8 cellular contexts compared by ENCODE assay signal in genomic region chr7:103075337-103075918, GRCh38. TPM values are rescaled to one million over a fixed set of nuclear protein-coding genes. Genes with fewer than 3 reads are reported as not detected.
DNase-seq lines count a peak whose midpoint lies in the region; ATAC-seq and TF ChIP-seq lines count a peak whose summit lies in the region.

No MANE protein-coding gene starts in this region.

- H3K27me3 ChIP-seq in AG04450 (ENCODE audit: control insufficient read depth, insufficient read depth, low read length), result no peaks in the 10 kb centered on the region

- H3K27ac ChIP-seq in AG04450 (ENCODE audit: low read depth, low read length), result peak overlapping the region; percentile 57

- DNase-seq in AG04450 (ENCODE audit: low read depth, low spot score), result peak; percentile 10
- peak; percentile 76 for DNase-seq in NCI-H748 (lab: John Stamatoyannopoulos, UW; ENCODE audit: unreplicated experiment)
- peak; percentile 86 for DNase-seq in activated CD8-positive, alpha-beta memory T cell treated with anti-CD3 and anti-CD28 coated beads, Interleukin-2, amount 50 U/mL, for 48 hours
- peak; percentile 78 for DNase-seq in epithelial cell of esophagus (ENCODE audit: low read depth)
- peak; percentile 53 to 81 (median 63) for DNase-seq in mucosa of descending colon
- DNase-seq in stimulated activated CD8-positive, alpha-beta memory T cell treated with anti-CD3 and anti-CD28 coated beads, Interleukin-2, amount 100 ng/mL, for 48 hours (ENCODE audit: low read depth in 2 of 2), result peak; percentile 58 to 72

- H3K36me3 ChIP-seq in mucosa of descending colon (ENCODE audit: low read depth), result no peaks in the 10 kb centered on the region

- peaks cover 24% of the 10 kb centered on the region for H3K4me1 ChIP-seq in mucosa of descending colon (ENCODE audit: low read depth)

- TF ChIP-seq CTCF in AG04450 (IDR thresholded peaks at IDR 0.05; ENCODE audit: low read depth, low read length) (no peak), epithelial cell of esophagus (IDR thresholded peaks at IDR 0.05; ENCODE audit: insufficient read depth, low read depth, low read length, missing control alignments) (no peak), mucosa of descending colon (IDR thresholded peaks at IDR 0.05) (no peak)

- H3K4me3 ChIP-seq in AG04450 (ENCODE audit: low read depth, low read length), result peak overlapping the region; percentile 93
- peak overlapping the region; percentile 85 for H3K4me3 ChIP-seq in epithelial cell of esophagus (ENCODE audit: low read length)
- peak overlapping the region; percentile 68 for H3K4me3 ChIP-seq in mucosa of descending colon

- H3K9me3 ChIP-seq in AG04450 (ENCODE audit: control insufficient read depth, insufficient read depth, low read length) (no peaks in the 10 kb centered on the region; the same call in 1 of the 2 replicates), mucosa of descending colon (no peaks in the 10 kb centered on the region)

- CTCF ChIA-PET in AG04450 (lab: Charles Lee), result interaction anchor here (0.9 to 6.2 kb wide), 7 partner anchors 9 to 317 kb away, joined by 3 to 59 read pairs (median 4); no protein-coding TSS in a partner anchor

- POLR2A ChIA-PET in AG04450 (lab: Yijun Ruan, JAX), result interaction anchor here (0.6 to 2.2 kb wide), 8 partner anchors 9 to 242 kb away, joined by 3 to 11 read pairs (median 3); partner anchors contain the start of genes LRRC17 and NAPEPLD

- intact Hi-C loops in mucosa of descending colon (cut with DNase I, micrococcal nuclease), result no loop called here

- peak; percentile 36 for ATAC-seq in GM18870 (IDR thresholded peaks at IDR 0.05; ENCODE audit: unreplicated experiment)
- peak; percentile 52 for ATAC-seq in HG03135 (IDR thresholded peaks at IDR 0.05; ENCODE audit: unreplicated experiment)
- peak; percentile 36 for ATAC-seq in mucosa of descending colon

RNA-seq across cellular contexts. Expression of gene ARMC10, which starts 0.5 kb away (rescaled TPM):
- 39.1 and 54.9 TPM in 2 replicates for polyA plus RNA-seq in AG04450 (2011; rRNA removed)
- 12.8 and 25.8 TPM in 2 replicates for polyA minus RNA-seq in AG04450 (2011; rRNA and poly(A)+ RNA removed)
- 10 to 100 TPM; 28.1 to 36.1 (median 32.2) TPM for total RNA-seq in mucosa of descending colon

RNA-seq across cellular contexts. Expression of gene FBXL13, which starts 0.8 kb away (rescaled TPM):
- polyA plus RNA-seq in AG04450 (2011; rRNA removed), result 0.79 and 0.95 TPM in 2 replicates
- polyA minus RNA-seq in AG04450 (2011; rRNA and poly(A)+ RNA removed), result 1.1 and 1.6 TPM in 2 replicates
- total RNA-seq in mucosa of descending colon, result 1 to 10 TPM in 1 of 3 donors, under 1 TPM in 2; 0.65 to 1.8 (median 0.78) TPM

Comparison
In these comparisons a context has a peak if more than half of its experiments do, and no peak if none do; other contexts are left out.
1. Peak in every context shown above with its lines: DNase-seq, ATAC-seq, H3K4me3 ChIP-seq and H3K27ac ChIP-seq.
2. DNase-seq: peak in every context shown above with its lines; median percentile 86 in activated CD8-positive, alpha-beta memory T cell treated with anti-CD3 and anti-CD28 coated beads, Interleukin-2, amount 50 U/mL, for 48 hours; 78 in epithelial cell of esophagus; 76 in NCI-H748; 65 in stimulated activated CD8-positive, alpha-beta memory T cell treated with anti-CD3 and anti-CD28 coated beads, Interleukin-2, amount 100 ng/mL, for 48 hours; 63 in mucosa of descending colon; 10 in AG04450.